In the genomic region with DNA sequence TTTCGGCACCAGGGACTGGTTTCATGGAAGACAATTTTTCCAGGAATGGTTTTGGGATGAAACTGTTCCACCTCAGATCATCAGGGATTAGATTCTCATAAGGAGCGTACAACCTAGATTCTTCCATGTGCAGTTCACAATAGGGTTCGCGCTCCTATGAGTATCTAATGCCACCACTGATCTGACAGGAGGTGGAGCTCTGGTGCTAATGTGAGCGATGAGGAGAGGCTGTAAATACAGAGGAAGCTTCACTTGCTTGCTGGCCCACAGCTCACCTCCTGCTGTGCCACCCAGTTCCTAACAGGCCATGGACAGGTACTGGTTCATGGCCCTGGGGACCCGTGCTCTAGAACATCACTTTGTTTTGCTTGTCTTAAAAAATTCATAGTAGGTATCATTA, we compare ENCODE assay signal across 8 cellular contexts. TPM values are rescaled to one million over a fixed set of nuclear protein-coding genes. Genes with fewer than 3 reads are reported as not detected.
DNase-seq lines count a peak whose midpoint lies in the region; ATAC-seq and TF ChIP-seq lines count a peak whose summit lies in the region.

No MANE protein-coding gene starts in this region.

- peak; percentile 68 for DNase-seq in GDM1 (lab: John Stamatoyannopoulos, UW)
- peak; percentile 24 for DNase-seq in RPMI8226
- DNase-seq in astrocyte of the spinal cord (ENCODE audit: low read depth, low spot score): no peak
- DNase-seq in mucosa of descending colon: peak in 1 of 3 donors; percentile 51
- DNase-seq in effector CD4-positive, alpha-beta T cell: no peak
- no peak for DNase-seq in hepatic stellate cell (ENCODE audit: low spot score)
- no peak for DNase-seq in NCI-H1048 (lab: John Stamatoyannopoulos, UW)

- H3K4me3 ChIP-seq in astrocyte of the spinal cord (ENCODE audit: low read depth, low read length): no peak overlapping the region
- H3K4me3 ChIP-seq in mucosa of descending colon: no peak overlapping the region

- peak; percentile 30 for TF ChIP-seq CTCF in astrocyte of the spinal cord (IDR thresholded peaks at IDR 0.05; ENCODE audit: low read depth, low read length)
- no peak for TF ChIP-seq CTCF in mucosa of descending colon (IDR thresholded peaks at IDR 0.05)

- intact Hi-C loops in mucosa of descending colon (cut with DNase I, micrococcal nuclease): loop anchor here in 1 of 2 donors (10.0 kb wide), 1 partner anchor 242 kb away; no protein-coding TSS in a partner anchor

- ATAC-seq in HG02678 (IDR thresholded peaks at IDR 0.05; ENCODE audit: unreplicated experiment): peak; percentile 69
- peak; percentile 63 for ATAC-seq in mucosa of descending colon

- in situ Hi-C loops in astrocyte of the spinal cord (cut with HindIII; ENCODE audit: low sequenced_read_pairs): no loop called here

- no peaks in the 10 kb centered on the region for H3K4me1 ChIP-seq in mucosa of descending colon (ENCODE audit: low read depth)

- no peaks in the 10 kb centered on the region for H3K9me3 ChIP-seq in mucosa of descending colon

- no peaks in the 10 kb centered on the region for H3K36me3 ChIP-seq in mucosa of descending colon (ENCODE audit: low read depth)

RNA-seq across cellular contexts. Expression of gene AMPD3, which starts 41.8 kb away (rescaled TPM):
- 10 to 100 TPM in 2 of 3 donors, 1 to 10 TPM in 1; 7.2 to 16.2 (median 10.6) TPM for total RNA-seq in mucosa of descending colon

Comparison
In these comparisons a context has a peak if more than half of its experiments do, and no peak if none do; other contexts are left out.
1. DNase-seq: peak in GDM1 (single experiment) and RPMI8226 (single experiment); none in astrocyte of the spinal cord (single experiment), effector CD4-positive, alpha-beta T cell (single experiment), hepatic stellate cell (single experiment) and NCI-H1048 (single experiment).